1 cellular context compared by ENCODE assay signal in genomic region chr4:181018472-181018871, GRCh38.
A peak's percentile ranks its signal among the peaks of the same experiment; 100 is the strongest.
TF ChIP-seq lines count a peak whose summit lies in the region.

No MANE protein-coding gene starts in this region.

TF ChIP-seq in GM12878, 131 proteins besides CTCF, POLR2A, EP300 and RAD21 (continued from another document):
- no peak for TF ChIP-seq CEBPZ (IDR thresholded peaks at IDR 0.05; ENCODE audit: low read depth, low read length)
- TF ChIP-seq RFX5 (IDR thresholded peaks at IDR 0.05; ENCODE audit: low read depth, low read length): no peak
- TF ChIP-seq IKZF1 (conservative IDR thresholded peaks at IDR 0.05): no peak
- peak; percentile 27; the same call in 1 of the 2 replicates for TF ChIP-seq JUNB (IDR thresholded peaks at IDR 0.05)
- no peak for TF ChIP-seq MTA3 (IDR thresholded peaks at IDR 0.05; ENCODE audit: borderline replicate concordance, low read length)
- no peak for TF ChIP-seq SMARCA5 (IDR thresholded peaks at IDR 0.05)
- no peak for TF ChIP-seq POU2F2 (IDR thresholded peaks at IDR 0.05; ENCODE audit: borderline replicate concordance, low read depth, low read length)
- no peak for TF ChIP-seq ESRRA (IDR thresholded peaks at IDR 0.05; ENCODE audit: low read length)
- TF ChIP-seq IRF5 (IDR thresholded peaks at IDR 0.05; ENCODE audit: borderline replicate concordance): no peak
- no peak for TF ChIP-seq SMAD1 (IDR thresholded peaks at IDR 0.05; ENCODE audit: low read depth, partially characterized antibody)
- TF ChIP-seq RAD51 (IDR thresholded peaks at IDR 0.05): no peak
- no peak for TF ChIP-seq SMC3 (IDR thresholded peaks at IDR 0.05; ENCODE audit: borderline replicate concordance, low read length)
- TF ChIP-seq CEBPB (IDR thresholded peaks at IDR 0.05; ENCODE audit: borderline replicate concordance in 1 of 2, low read depth in 2 of 2, low read length in 2 of 2): no peak
